Comparison of ENCODE assay signal across 18 cellular contexts in genomic region chr16:86631441-86631840, GRCh38. TPM values are rescaled to one million over a fixed set of nuclear protein-coding genes. Genes with fewer than 3 reads are reported as not detected.
DNase-seq lines count a peak whose midpoint lies in the region; ATAC-seq and TF ChIP-seq lines count a peak whose summit lies in the region.
"Had no signal": no experiment of that assay in that cellular context is flagged by ENCODE, and none has a peak within 500 bp of the region (broad histone marks: within the 10 kb centered on the region; RNA-seq: fewer than 3 reads in every experiment).

No MANE protein-coding gene starts in this region.

- peak overlapping the region; percentile 71 for H2AFZ ChIP-seq in ACC112 (ENCODE audit: low read length, unreplicated experiment)

- H3K4me1 ChIP-seq in ACC112 (ENCODE audit: control insufficient read depth, insufficient read depth, low read length, unreplicated experiment): peaks cover 37% of the 10 kb centered on the region
- H3K4me1 ChIP-seq: colonic mucosa, thyroid gland had no signal

- H3K36me3 ChIP-seq in ACC112 (ENCODE audit: insufficient read depth, low read length): 0 out of 2 replicates have a peak, but pooled peaks cover 7% of the 10 kb centered on the region
- H3K36me3 ChIP-seq: colonic mucosa, thyroid gland had no signal

- H3K27ac Mint-ChIP-seq in activated naive CD4-positive, alpha-beta T cell treated with anti-CD3 and anti-CD28 coated beads, Interleukin-2, amount 50 U/mL, for 72 hours: no peak overlapping the region
- H3K27ac Mint-ChIP-seq: activated CD8-positive, alpha-beta T cell treated with anti-CD3 and anti-CD28 coated beads for 36 hours had no signal

- no peaks in the 10 kb centered on the region for H3K9me3 Mint-ChIP-seq in activated naive CD4-positive, alpha-beta T cell treated with anti-CD3 and anti-CD28 coated beads, Interleukin-2, amount 50 U/mL, for 72 hours
- H3K9me3 Mint-ChIP-seq: activated CD8-positive, alpha-beta T cell treated with anti-CD3 and anti-CD28 coated beads for 36 hours; activated T-cell treated with anti-CD3 and anti-CD28 coated beads, Interleukin-2, amount 50 U/mL, for 4 hours; neural crest cell had no signal

- DNase-seq in HCEC 1CT (peak; percentile 97), RWPE1 (ENCODE audit: low spot score) (peak; percentile 51), fibroblast of villous mesenchyme (ENCODE audit: low read depth) (peak; percentile 7), cerebellar nuclear complex (lab: John Stamatoyannopoulos, UW) (no peak)
- DNase-seq in activated naive CD4-positive, alpha-beta T cell treated with anti-CD3 and anti-CD28 coated beads, Interleukin-2, amount 50 U/mL, for 72 hours (ENCODE audit: low spot score in 2 of 2): no peak
- DNase-seq in stimulated activated CD4-positive, alpha-beta T cell treated with anti-CD3 and anti-CD28 coated beads, Interleukin-1b, Interleukin-23, amount 100 ng/mL, for 48 hours: no peak
- DNase-seq: activated CD4-positive, CD25-positive, alpha-beta regulatory T cell; activated CD8-positive, alpha-beta T cell treated with anti-CD3 and anti-CD28 coated beads for 36 hours; activated naive CD4-positive, alpha-beta T cell treated with anti-CD3 and anti-CD28 coated beads, Interleukin-2, amount 50 U/mL, for 16 hours; activated T-cell treated with anti-CD3 and anti-CD28 coated beads, Interleukin-2, amount 50 U/mL, for 4 hours; colonic mucosa; NCI-H2029 treated with DMSO at 0.1 percent for 48 hours; SHP77 treated with DMSO at 0.1 percent for 48 hours; thyroid gland had no signal

- no peaks in the 10 kb centered on the region for H3K79me2 ChIP-seq in ACC112 (ENCODE audit: control insufficient read depth, insufficient read depth, low read length, unreplicated experiment)

- POLR2A ChIA-PET in RWPE1 (lab: Yijun Ruan, JAX; ENCODE audit: low non-redundant PET): no interaction called here

- no peak for ATAC-seq in activated naive CD4-positive, alpha-beta T cell treated with anti-CD3 and anti-CD28 coated beads, Interleukin-2, amount 50 U/mL, for 72 hours
- no peak for ATAC-seq in HG03135 (IDR thresholded peaks at IDR 0.05; ENCODE audit: unreplicated experiment)
- ATAC-seq: activated CD8-positive, alpha-beta T cell treated with anti-CD3 and anti-CD28 coated beads for 36 hours; activated T-cell treated with anti-CD3 and anti-CD28 coated beads, Interleukin-2, amount 50 U/mL, for 4 hours had no signal

- CTCF ChIA-PET in RWPE1 (lab: Yijun Ruan, JAX): no interaction called here

- peak overlapping the region; percentile 92 for H3K27ac ChIP-seq in ACC112 (ENCODE audit: low read depth, low read length)
- H3K27ac ChIP-seq in RWPE1: no peak overlapping the region; the same call in 1 of the 2 replicates
- H3K27ac ChIP-seq: colonic mucosa, thyroid gland had no signal

- no peaks in the 10 kb centered on the region for H3K36me3 Mint-ChIP-seq in activated naive CD4-positive, alpha-beta T cell treated with anti-CD3 and anti-CD28 coated beads, Interleukin-2, amount 50 U/mL, for 72 hours

- TF ChIP-seq CTCF in RWPE1 (conservative IDR thresholded peaks at IDR 0.05; ENCODE audit: low read depth): no peak
- no peak for TF ChIP-seq CTCF in fibroblast of villous mesenchyme (IDR thresholded peaks at IDR 0.05; ENCODE audit: insufficient read depth, low read depth, low read length)

- H3K27me3 ChIP-seq in ACC112 (ENCODE audit: insufficient read depth, low read length): no peaks in the 10 kb centered on the region
- H3K27me3 ChIP-seq: colonic mucosa, thyroid gland had no signal

- H3K4me3 ChIP-seq in ACC112 (ENCODE audit: low read depth, low read length): peak overlapping the region; percentile 48; the same call in 1 of the 2 replicates
- H3K4me3 ChIP-seq in fibroblast of villous mesenchyme (ENCODE audit: low read depth, low read length): no peak overlapping the region
- H3K4me3 ChIP-seq: colonic mucosa, thyroid gland had no signal

RNA-seq across cellular contexts. Expression of gene FOXL1, which starts 53.1 kb away (rescaled TPM):
- 0.86 and 3.5 TPM in 2 replicates for total RNA-seq in fibroblast of villous mesenchyme
- not detected for total RNA-seq in activated naive CD4-positive, alpha-beta T cell treated with anti-CD3 and anti-CD28 coated beads, Interleukin-2, amount 50 U/mL, for 72 hours
- total RNA-seq: activated CD8-positive, alpha-beta T cell treated with anti-CD3 and anti-CD28 coated beads for 36 hours; activated T-cell treated with anti-CD3 and anti-CD28 coated beads, Interleukin-2, amount 50 U/mL, for 4 hours; T-helper 1 cell treated with Interleukin-12 subunit alpha and Interleukin-12 subunit beta and Interleukin-4 antibody, amounts not matched to agents 30 ng/mL and 1 ng/mL, for 36 hours had no signal

Comparison
In these comparisons a context has a peak if more than half of its experiments do, and no peak if none do; other contexts are left out.
1. DNase-seq: peak in HCEC 1CT (single experiment), RWPE1 (single experiment) and fibroblast of villous mesenchyme (single experiment); none in activated naive CD4-positive, alpha-beta T cell treated with anti-CD3 and anti-CD28 coated beads, Interleukin-2, amount 50 U/mL, for 72 hours (0 of 2), stimulated activated CD4-positive, alpha-beta T cell treated with anti-CD3 and anti-CD28 coated beads, Interleukin-1b, Interleukin-23, amount 100 ng/mL, for 48 hours (single experiment) and cerebellar nuclear complex (0 of 2).